ENCODE assay signal across 15 cellular contexts in the genomic region with DNA sequence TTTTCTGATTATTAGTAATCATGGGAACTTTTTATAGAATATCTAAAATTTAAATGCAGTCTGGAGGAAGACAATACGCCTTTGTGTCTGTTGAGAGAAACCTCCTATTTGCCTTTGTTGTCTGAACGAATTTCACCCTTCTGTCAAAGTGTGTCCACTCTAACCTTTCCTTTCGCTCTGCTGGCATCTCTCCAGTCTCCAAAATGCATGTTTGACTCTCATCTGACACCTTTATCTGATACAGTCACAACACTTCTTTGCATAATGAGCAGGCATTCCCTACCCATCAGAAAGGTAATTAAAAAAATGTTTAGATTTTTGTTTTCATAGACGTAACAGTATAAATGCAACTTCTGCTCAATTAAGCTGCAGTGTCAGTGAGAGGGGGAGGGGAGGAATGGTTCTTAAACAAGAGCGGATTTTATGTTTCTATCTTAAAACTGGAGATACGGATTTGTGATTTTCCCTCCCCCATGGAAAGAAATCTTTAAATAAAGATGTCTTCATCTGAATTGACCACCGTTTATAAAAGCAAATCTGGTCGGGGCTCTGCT.
DNase-seq lines count a peak whose midpoint lies in the region; ATAC-seq and TF ChIP-seq lines count a peak whose summit lies in the region.
"Had no signal": no experiment of that assay in that cellular context is flagged by ENCODE, and none has a peak within 500 bp of the region (broad histone marks: within the 10 kb centered on the region; RNA-seq: fewer than 3 reads in every experiment).

No MANE protein-coding gene starts in this region.

- H3K4me2 ChIP-seq in BLaER1 treated with 17β-estradiol and CSF1 and Interleukin-3, amounts not matched to agents 10 nM and 100 nM: peak overlapping the region; percentile 31 to 59 (median 53); a peak in 20 of 22 replicates

- H3K9me3 ChIP-seq in BLaER1 treated with 17β-estradiol and CSF1 and Interleukin-3, amounts not matched to agents 10 nM and 100 nM (replicated peaks in 1 of 11): peaks cover 0 to 13% (median 7%) of the 10 kb centered on the region in 11 experiments; a peak in 9 of 22 replicates
- H3K9me3 ChIP-seq in right cardiac atrium (ENCODE audit: control insufficient read depth, low read length): no peaks in the 10 kb centered on the region
- no peaks in the 10 kb centered on the region for H3K9me3 ChIP-seq in psoas muscle

- peak overlapping the region in 5 of 10 experiments; percentile 12 to 38 (median 23); a peak in 7 of 20 replicates for H3K4me3 ChIP-seq in BLaER1 treated with 17β-estradiol and CSF1 and Interleukin-3, amounts not matched to agents 10 nM and 100 nM
- H3K4me3 ChIP-seq in right cardiac atrium (ENCODE audit: low read length): peak overlapping the region; percentile 95
- H3K4me3 ChIP-seq in psoas muscle: peak overlapping the region; percentile 65
- H3K4me3 ChIP-seq in lower leg skin (ENCODE audit: low read depth, poor library complexity, severe bottlenecking): no peak overlapping the region
- H3K4me3 ChIP-seq: GM12878 had no signal

- intact Hi-C loops in right cardiac atrium (cut with DNase I) (no loop called here), psoas muscle (cut with DNase I) (no loop called here), lower leg skin (cut with DNase I; ENCODE audit: low total_unique reads) (no loop called here)

- 20% methylated on average over 8 of the region's 8 CpGs for WGBS in right cardiac atrium
- WGBS in psoas muscle, 3 donors: 16 to 28% (median 22%) methylated on average over 8 of the region's 8 CpGs
- 32 to 35% methylated on average over 8 of the region's 8 CpGs for WGBS in lower leg skin, 2 donors

- no peak overlapping the region for H3K27ac ChIP-seq in BLaER1 treated with 17β-estradiol and CSF1 and Interleukin-3, amounts not matched to agents 10 nM and 100 nM
- H3K27ac ChIP-seq in right cardiac atrium (ENCODE audit: low read length) (no peak overlapping the region), psoas muscle (no peak overlapping the region)

- peak overlapping the region in 1 of 11 experiments; percentile 23; a peak in 1 of 22 replicates for H3K9ac ChIP-seq in BLaER1 treated with 17β-estradiol and CSF1 and Interleukin-3, amounts not matched to agents 10 nM and 100 nM

- ATAC-seq in right cardiac atrium (no peak), psoas muscle (no peak)
- ATAC-seq: CD8-positive, alpha-beta T cell; GM12878; stimulated activated naive CD8-positive, alpha-beta T cell treated with anti-CD3 and anti-CD28 coated beads, Interleukin-15, Interleukin-2, amounts not matched to agents 100 U/mL and 50 U/mL, for 24 hours had no signal

- no peaks in the 10 kb centered on the region for H3K27me3 ChIP-seq in BLaER1 treated with 17β-estradiol and CSF1 and Interleukin-3, amounts not matched to agents 10 nM and 100 nM
- H3K27me3 ChIP-seq in right cardiac atrium (ENCODE audit: control insufficient read depth, insufficient read depth) (no peaks in the 10 kb centered on the region), psoas muscle (ENCODE audit: insufficient read depth in 3 of 3, low read length in 2 of 3) (no peaks in the 10 kb centered on the region)

- H4K20me1 ChIP-seq in BLaER1 treated with 17β-estradiol and CSF1 and Interleukin-3, amounts not matched to agents 10 nM and 100 nM: no peaks in the 10 kb centered on the region

- peaks cover 0 to 14% (median 6%) of the 10 kb centered on the region in 10 experiments; a peak in 5 of 20 replicates for H3K4me1 ChIP-seq in BLaER1 treated with 17β-estradiol and CSF1 and Interleukin-3, amounts not matched to agents 10 nM and 100 nM
- H3K4me1 ChIP-seq in right cardiac atrium (ENCODE audit: control insufficient read depth, insufficient read depth, low read length) (no peaks in the 10 kb centered on the region), psoas muscle (no peaks in the 10 kb centered on the region)

- no peak for TF ChIP-seq POLR2A in lower leg skin (IDR thresholded peaks at IDR 0.05)

- peak; percentile 2 for DNase-seq in SK-MEL-5 (ENCODE audit: low read depth, low spot score)
- DNase-seq in right cardiac atrium: no peak
- DNase-seq in psoas muscle: no peak
- DNase-seq in LoVo (ENCODE audit: low spot score): no peak
- DNase-seq in lower leg skin (ENCODE audit: low spot score in 2 of 2): no peak
- DNase-seq in germinal center (ENCODE audit: low spot score): no peak
- DNase-seq in D341Med (ENCODE audit: low spot score): no peak
- DNase-seq: activated CD4-positive, alpha-beta T cell treated with anti-CD3 and anti-CD28 coated beads, Interleukin-2, amount 50 U/mL, for 1 hour; activated naive CD4-positive, alpha-beta T cell treated with anti-CD3 and anti-CD28 coated beads, Interleukin-2, amount 10 ng/mL, durations not matched to agents 7 days and 5 days; CD8-positive, alpha-beta T cell; kidney glomerular epithelial cell; SIG-M5; stimulated activated naive CD8-positive, alpha-beta T cell treated with anti-CD3 and anti-CD28 coated beads, Interleukin-15, Interleukin-2, amounts not matched to agents 100 U/mL and 50 U/mL, for 24 hours had no signal

- H3K36me3 ChIP-seq in BLaER1 treated with 17β-estradiol and CSF1 and Interleukin-3, amounts not matched to agents 10 nM and 100 nM: no peaks in the 10 kb centered on the region
- no peaks in the 10 kb centered on the region for H3K36me3 ChIP-seq in psoas muscle (ENCODE audit: insufficient read depth in 1 of 2, low read depth in 1 of 2)

- in situ Hi-C loops in SK-MEL-5 (cut with HindIII; ENCODE audit: low pct_unique_long_range_greater_than_20kb, low sequenced_read_pairs): no loop called here

- TF ChIP-seq CTCF in psoas muscle (IDR thresholded peaks at IDR 0.05) (no peak), lower leg skin (IDR thresholded peaks at IDR 0.05) (no peak)
